In genomic region chr11:16973565-16973964, GRCh38 we compare ENCODE assay signal across 22 cellular contexts.
"Had no signal": no experiment of that assay in that cellular context is flagged by ENCODE, and none has a peak within 500 bp of the region (broad histone marks: within the 10 kb centered on the region; RNA-seq: fewer than 3 reads in every experiment).

No MANE protein-coding gene starts in this region.

- DNase-seq: dorsolateral prefrontal cortex; effector CD8-positive, alpha-beta T cell; gastrocnemius medialis; heart right ventricle; hypothalamus; kidney glomerular epithelial cell; mammary epithelial cell; mucosa of descending colon; naive thymus-derived CD8-positive, alpha-beta T cell; nucleus accumbens; ovary; right cardiac atrium; small intestine; stimulated activated CD4-positive, alpha-beta T cell treated with anti-CD3 and anti-CD28 coated beads, Interleukin-2, amount 100 ng/mL, for 48 hours; testis; upper lobe of right lung had no signal

- H3K27me3 Mint-ChIP-seq: naive thymus-derived CD8-positive, alpha-beta T cell; progenitor cell of endocrine pancreas; stimulated activated naive CD8-positive, alpha-beta T cell treated with anti-CD3 and anti-CD28 coated beads, Interleukin-15, Interleukin-2, amounts not matched to agents 100 ng/mL and 50 ng/mL, for 24 hours had no signal

- H3K4me3 Mint-ChIP-seq: naive thymus-derived CD8-positive, alpha-beta T cell; stimulated activated effector memory CD8-positive, alpha-beta T cell treated with anti-CD3 and anti-CD28 coated beads, Interleukin-12 subunit alpha, Interleukin-12 subunit beta, amount 100 ng/mL, for 72 hours; stimulated activated naive CD8-positive, alpha-beta T cell treated with anti-CD3 and anti-CD28 coated beads, Interleukin-15, Interleukin-2, amounts not matched to agents 100 ng/mL and 50 ng/mL, for 24 hours had no signal

- H3K27me3 ChIP-seq: dorsolateral prefrontal cortex, gastrocnemius medialis, heart right ventricle, ovary, testis, tibial nerve, upper lobe of right lung had no signal

- H3K36me3 Mint-ChIP-seq: naive thymus-derived CD8-positive, alpha-beta T cell; stimulated activated effector memory CD8-positive, alpha-beta T cell treated with anti-CD3 and anti-CD28 coated beads, Interleukin-12 subunit alpha, Interleukin-12 subunit beta, amount 100 ng/mL, for 72 hours had no signal

- H3K9me3 Mint-ChIP-seq: naive thymus-derived CD8-positive, alpha-beta T cell; stimulated activated effector memory CD8-positive, alpha-beta T cell treated with anti-CD3 and anti-CD28 coated beads, Interleukin-12 subunit alpha, Interleukin-12 subunit beta, amount 100 ng/mL, for 72 hours; stimulated activated naive CD8-positive, alpha-beta T cell treated with anti-CD3 and anti-CD28 coated beads, Interleukin-15, Interleukin-2, amounts not matched to agents 100 ng/mL and 50 ng/mL, for 24 hours had no signal

- H3K4me1 ChIP-seq: gastrocnemius medialis, heart right ventricle, testis had no signal

- H3K4me3 ChIP-seq: coronary artery, dorsolateral prefrontal cortex, gastrocnemius medialis, heart right ventricle, mucosa of descending colon, ovary, testis, tibial nerve, upper lobe of right lung had no signal

- H3K27ac Mint-ChIP-seq: naive thymus-derived CD8-positive, alpha-beta T cell; progenitor cell of endocrine pancreas; stimulated activated effector memory CD8-positive, alpha-beta T cell treated with anti-CD3 and anti-CD28 coated beads, Interleukin-12 subunit alpha, Interleukin-12 subunit beta, amount 100 ng/mL, for 72 hours; stimulated activated naive CD8-positive, alpha-beta T cell treated with anti-CD3 and anti-CD28 coated beads, Interleukin-15, Interleukin-2, amounts not matched to agents 100 ng/mL and 50 ng/mL, for 24 hours had no signal

- ATAC-seq: esophagus mucosa; gastrocnemius medialis; heart right ventricle; mucosa of descending colon; naive thymus-derived CD8-positive, alpha-beta T cell; right cardiac atrium; stimulated activated effector memory CD8-positive, alpha-beta T cell treated with anti-CD3 and anti-CD28 coated beads, Interleukin-12 subunit alpha, Interleukin-12 subunit beta, amount 100 ng/mL, for 72 hours; upper lobe of right lung had no signal

- H3K36me3 ChIP-seq: gastrocnemius medialis, heart right ventricle, ovary, tibial nerve, upper lobe of right lung had no signal

- H3K9me3 ChIP-seq: gastrocnemius medialis, heart right ventricle, mucosa of descending colon, ovary, testis, tibial nerve, upper lobe of right lung had no signal

- H3K27ac ChIP-seq: coronary artery, dorsolateral prefrontal cortex, gastrocnemius medialis, heart right ventricle, ovary, testis, upper lobe of right lung had no signal
